Comparison of ENCODE assay signal across 19 cellular contexts in genomic region chr15:57130956-57131355, GRCh38.
"Had no signal": no experiment of that assay in that cellular context is flagged by ENCODE, and none has a peak within 500 bp of the region (broad histone marks: within the 10 kb centered on the region; RNA-seq: fewer than 3 reads in every experiment).

No MANE protein-coding gene starts in this region.

- H3K36me3 ChIP-seq: brain microvascular endothelial cell, right atrium auricular region had no signal

- H3K27me3 ChIP-seq: brain microvascular endothelial cell, right atrium auricular region had no signal

- ATAC-seq: activated naive CD4-positive, alpha-beta T cell treated with anti-CD3 and anti-CD28 coated beads, Interleukin-2, amount 50 U/mL, for 72 hours; left ventricle myocardium superior; stimulated activated naive B cell treated with anti-CD40 and anti-IgM and Interleukin-4, amounts not matched to agents 10 μg/mL and 1 μg/mL and 100 μg/mL, for 72 hours had no signal

- H3K27me3 Mint-ChIP-seq: progenitor cell of endocrine pancreas; stimulated activated naive B cell treated with anti-CD40 and anti-IgM and Interleukin-4, amounts not matched to agents 10 μg/mL and 1 μg/mL and 100 μg/mL, for 72 hours had no signal

- H3K27ac Mint-ChIP-seq: activated naive CD4-positive, alpha-beta T cell treated with anti-CD3 and anti-CD28 coated beads, Interleukin-2, amount 50 U/mL, for 72 hours; stimulated activated naive B cell treated with anti-CD40 and anti-IgM and Interleukin-4, amounts not matched to agents 10 μg/mL and 1 μg/mL and 100 μg/mL, for 72 hours had no signal

- H3K4me3 Mint-ChIP-seq: nephron; stimulated activated naive B cell treated with anti-CD40 and anti-IgM and Interleukin-4, amounts not matched to agents 10 μg/mL and 1 μg/mL and 100 μg/mL, for 72 hours had no signal

- H3K9me3 Mint-ChIP-seq: activated naive CD4-positive, alpha-beta T cell treated with anti-CD3 and anti-CD28 coated beads, Interleukin-2, amount 50 U/mL, for 72 hours; nephron; stimulated activated naive B cell treated with anti-CD40 and anti-IgM and Interleukin-4, amounts not matched to agents 10 μg/mL and 1 μg/mL and 100 μg/mL, for 72 hours had no signal

- H3K4me3 ChIP-seq: right atrium auricular region had no signal

- H3K9me3 ChIP-seq: right atrium auricular region had no signal

- DNase-seq: activated CD4-positive, alpha-beta T cell treated with anti-CD3 and anti-CD28 coated beads for 48 hours; activated T-cell treated with anti-CD3 and anti-CD28 coated beads, Interleukin-2, amount 50 U/mL, for 1 hour; anterior cingulate cortex; brain microvascular endothelial cell; cerebellar nuclear complex; effector CD8-positive, alpha-beta T cell; foreskin melanocyte; kidney glomerular epithelial cell; left ventricle myocardium superior; mesenchymal stem cell; stimulated activated CD4-positive, alpha-beta T cell treated with anti-CD3 and anti-CD28 coated beads, Interleukin-15, amount 100 ng/mL, for 24 hours; stimulated activated CD4-positive, alpha-beta T cell treated with anti-CD3 and anti-CD28 coated beads, Interleukin-4, amount 100 ng/mL, for 1 hour; stimulated activated naive B cell treated with anti-CD40 and anti-IgM and Interleukin-4, amounts not matched to agents 10 μg/mL and 1 μg/mL and 100 μg/mL, for 72 hours; T-helper 2 cell; trophoblast cell had no signal
